Comparison of ENCODE assay signal across 16 cellular contexts in genomic region chr1:243562473-243562872, GRCh38.
"Had no signal": no experiment of that assay in that cellular context is flagged by ENCODE, and none has a peak within 500 bp of the region (broad histone marks: within the 10 kb centered on the region; RNA-seq: fewer than 3 reads in every experiment).

No MANE protein-coding gene starts in this region.

- DNase-seq: activated CD4-positive, alpha-beta T cell treated with anti-CD3 and anti-CD28 coated beads, Interleukin-2, amount 50 U/mL, for 1 hour; activated naive CD4-positive, alpha-beta T cell; activated naive CD8-positive, alpha-beta T cell treated with anti-CD3 and anti-CD28 coated beads, Interleukin-2, amount 10 ng/mL, durations not matched to agents 7 days and 5 days; anterior cingulate cortex; brain microvascular endothelial cell; effector memory CD4-positive, alpha-beta T cell; gastrocnemius medialis; hippocampal formation; stimulated activated CD4-positive, alpha-beta T cell treated with anti-CD3 and anti-CD28 coated beads, Interleukin-2, amount 100 ng/mL, for 24 hours; stomach; T-helper 9 cell had no signal

- H3K4me3 Mint-ChIP-seq: activated naive CD8-positive, alpha-beta T cell treated with anti-CD3 and anti-CD28 coated beads, Interleukin-2, amount 10 ng/mL, durations not matched to agents 7 days and 5 days; dendritic cell treated with granulocyte-macrophage colony-stimulating factor and Interleukin-4, amounts not matched to agents 40 ng/mL and 50 ng/mL, for 4 days; mesothelial cell of epicardium had no signal

- ATAC-seq: activated CD4-positive, CD25-positive, alpha-beta regulatory T cell treated with anti-CD3 and anti-CD28 coated beads, Interleukin-2, amount 50 U/mL, for 24 hours; gastrocnemius medialis had no signal

- H3K9me3 Mint-ChIP-seq: dendritic cell treated with granulocyte-macrophage colony-stimulating factor and Interleukin-4, amounts not matched to agents 40 ng/mL and 50 ng/mL, for 4 days had no signal

- H3K27ac Mint-ChIP-seq: activated naive CD8-positive, alpha-beta T cell treated with anti-CD3 and anti-CD28 coated beads, Interleukin-2, amount 10 ng/mL, durations not matched to agents 7 days and 5 days; dendritic cell treated with granulocyte-macrophage colony-stimulating factor and Interleukin-4, amounts not matched to agents 40 ng/mL and 50 ng/mL, for 4 days; mesothelial cell of epicardium had no signal

- H3K4me1 Mint-ChIP-seq: activated naive CD8-positive, alpha-beta T cell treated with anti-CD3 and anti-CD28 coated beads, Interleukin-2, amount 10 ng/mL, durations not matched to agents 7 days and 5 days had no signal

- FAIRE-seq: keratinocyte, urothelium cell line had no signal

- H3K27me3 Mint-ChIP-seq: activated naive CD8-positive, alpha-beta T cell treated with anti-CD3 and anti-CD28 coated beads, Interleukin-2, amount 10 ng/mL, durations not matched to agents 7 days and 5 days; dendritic cell treated with granulocyte-macrophage colony-stimulating factor and Interleukin-4, amounts not matched to agents 40 ng/mL and 50 ng/mL, for 4 days had no signal
